ENCODE assay signal across 12 cellular contexts in the genomic region with DNA sequence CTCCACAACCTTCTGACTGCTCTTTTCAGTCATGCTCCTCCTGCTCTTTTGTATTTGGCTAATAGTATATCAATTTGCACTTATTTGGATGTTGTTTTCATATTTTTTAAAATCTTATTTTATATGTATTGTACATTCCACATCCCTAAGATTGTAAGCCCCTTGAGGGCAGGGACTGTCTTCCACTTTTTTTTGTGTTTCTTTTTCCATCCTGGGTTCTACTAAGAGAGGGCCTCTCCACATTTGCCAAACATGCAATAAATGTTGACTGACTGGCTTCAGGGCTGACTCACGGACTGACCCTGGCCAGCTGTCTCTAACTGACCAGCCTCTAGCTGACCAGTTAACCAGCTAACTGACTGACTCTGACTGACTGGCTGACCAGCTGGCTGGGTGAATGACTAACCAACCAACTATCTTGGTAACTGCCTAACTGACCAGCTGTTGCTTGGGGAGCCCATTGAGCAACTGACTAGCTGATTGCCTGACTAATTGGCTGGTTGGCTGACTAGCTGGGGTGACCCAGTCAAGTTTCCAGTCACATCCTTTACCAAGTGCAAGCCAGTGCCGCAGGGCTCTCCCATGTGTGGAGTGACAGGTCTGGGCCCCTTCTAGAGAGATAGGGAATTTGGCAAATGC. TPM values are rescaled to one million over a fixed set of nuclear protein-coding genes. Genes with fewer than 3 reads are reported as not detected.
DNase-seq lines count a peak whose midpoint lies in the region; ATAC-seq and TF ChIP-seq lines count a peak whose summit lies in the region.
"Had no signal": no experiment of that assay in that cellular context is flagged by ENCODE, and none has a peak within 500 bp of the region (broad histone marks: within the 10 kb centered on the region; RNA-seq: fewer than 3 reads in every experiment).

No MANE protein-coding gene starts in this region.

- no peak for ATAC-seq in left ventricle myocardium superior
- no peak for ATAC-seq in HG03565 (IDR thresholded peaks at IDR 0.05; ENCODE audit: unreplicated experiment)
- ATAC-seq in natural killer cell = no peak

- H3K27me3 Mint-ChIP-seq in nephron (ENCODE audit: low read depth) (no peaks in the 10 kb centered on the region), natural killer cell (ENCODE audit: low read depth in 2 of 2) (peaks cover 0 to 17% of the 10 kb centered on the region in 2 donors)

- H3K27me3 ChIP-seq in right atrium auricular region (no peaks in the 10 kb centered on the region), colonic mucosa (no peaks in the 10 kb centered on the region), vagina (no peaks in the 10 kb centered on the region)

- H3K4me1 ChIP-seq in right atrium auricular region = peaks cover 0 to 66% of the 10 kb centered on the region in 2 donors
- H3K4me1 ChIP-seq in colonic mucosa = peaks cover 8% of the 10 kb centered on the region
- peaks cover 77% of the 10 kb centered on the region for H3K4me1 ChIP-seq in vagina

- peak overlapping the region; percentile 54 to 98 (median 95) for H3K27ac Mint-ChIP-seq in nephron
- no peak overlapping the region for H3K27ac Mint-ChIP-seq in natural killer cell

- no peak overlapping the region for H3K4me3 Mint-ChIP-seq in nephron
- no peak overlapping the region for H3K4me3 Mint-ChIP-seq in natural killer cell

- no peak overlapping the region for H3K9ac ChIP-seq in colonic mucosa (ENCODE audit: low read depth in 2 of 2, low read length in 2 of 2)

- DNase-seq in right atrium auricular region (ENCODE audit: low spot score) = no peak
- DNase-seq in left ventricle myocardium superior = no peak
- peak; percentile 18 for DNase-seq in colonic mucosa
- peak in 1 of 2 donors; percentile 87 for DNase-seq in vagina (ENCODE audit: extremely low spot score in 2 of 2)
- DNase-seq in natural killer cell = no peak
- no peak for DNase-seq in NCI-H82 treated with DMSO at 0.1 percent for 48 hours (lab: John Stamatoyannopoulos, UW; ENCODE audit: unreplicated experiment)
- DNase-seq: activated CD4-positive, CD25-positive, alpha-beta regulatory T cell; activated naive CD4-positive, alpha-beta T cell treated with Interleukin-2 at 50 U/mL for 16 hours; NCI-H2081; stimulated activated CD4-positive, alpha-beta T cell treated with anti-CD3 and anti-CD28 coated beads, Interleukin-15, amount 100 ng/mL, for 24 hours had no signal

- H3K4me3 ChIP-seq in right atrium auricular region = no peak overlapping the region
- H3K4me3 ChIP-seq in colonic mucosa = no peak overlapping the region
- no peak overlapping the region for H3K4me3 ChIP-seq in vagina

- intact Hi-C loops in left ventricle myocardium superior (cut with micrococcal nuclease) = no loop called here
- intact Hi-C loops in colonic mucosa (cut with DNase I) = loop anchor here (5.0 kb wide), 1 partner anchor 51 kb away; no protein-coding TSS in a partner anchor
- intact Hi-C loops in vagina (cut with DNase I) = no loop called here
- intact Hi-C loops in natural killer cell (cut with micrococcal nuclease) = no loop called here

- TF ChIP-seq POLR2A in vagina (IDR thresholded peaks at IDR 0.05) = no peak

- no peaks in the 10 kb centered on the region for H3K9me3 ChIP-seq in right atrium auricular region
- no peaks in the 10 kb centered on the region for H3K9me3 ChIP-seq in colonic mucosa
- no peaks in the 10 kb centered on the region for H3K9me3 ChIP-seq in vagina

- H3K36me3 Mint-ChIP-seq in nephron (ENCODE audit: low read depth) = peaks cover 35% of the 10 kb centered on the region
- H3K36me3 Mint-ChIP-seq in natural killer cell = no peaks in the 10 kb centered on the region

- TF ChIP-seq CTCF in right atrium auricular region (IDR thresholded peaks at IDR 0.05) = no peak
- no peak for TF ChIP-seq CTCF in colonic mucosa (IDR thresholded peaks at IDR 0.05)
- no peak for TF ChIP-seq CTCF in nephron (IDR thresholded peaks at IDR 0.05; ENCODE audit: unreplicated experiment in 3 of 3)
- no peak for TF ChIP-seq CTCF in vagina (IDR thresholded peaks at IDR 0.05)
- TF ChIP-seq CTCF in natural killer cell (IDR thresholded peaks at IDR 0.05) = no peak

- peaks cover 60% of the 10 kb centered on the region for H3K4me1 Mint-ChIP-seq in nephron
- no peaks in the 10 kb centered on the region for H3K4me1 Mint-ChIP-seq in natural killer cell

- H3K9me3 Mint-ChIP-seq in nephron = no peaks in the 10 kb centered on the region
- no peaks in the 10 kb centered on the region for H3K9me3 Mint-ChIP-seq in natural killer cell

- H3K27ac ChIP-seq in right atrium auricular region (peak overlapping the region; percentile 72 to 74), colonic mucosa (peak overlapping the region; percentile 36), vagina (peak overlapping the region; percentile 82)

- H3K36me3 ChIP-seq in right atrium auricular region = peaks cover 63% of the 10 kb centered on the region
- H3K36me3 ChIP-seq in colonic mucosa = no peaks in the 10 kb centered on the region
- H3K36me3 ChIP-seq in vagina = peaks cover 0 to 63% of the 10 kb centered on the region in 2 donors

RNA-seq across cellular contexts. Expression of gene CSF1, which starts 16.1 kb away (rescaled TPM):
- total RNA-seq in right atrium auricular region = 10 to 100 TPM; 31.4 to 48.4 TPM
- total RNA-seq in left ventricle myocardium superior = 14.9 TPM
- 10 to 100 TPM; 14.1 to 18.1 TPM for total RNA-seq in colonic mucosa
- total RNA-seq in vagina = 159 TPM
- total RNA-seq in natural killer cell = 10 to 100 TPM in 1 of 3 donors, 1 to 10 TPM in 2; 2.1 to 57.9 (median 3.7) TPM

RNA-seq across cellular contexts. Expression of gene AHCYL1, which starts 57.8 kb away (rescaled TPM):
- total RNA-seq in right atrium auricular region (10 to 100 TPM; 28.7 to 36.9 TPM), left ventricle myocardium superior (43.8 TPM), colonic mucosa (100 to 1,000 TPM; 108 to 115 TPM), vagina (75.6 TPM), natural killer cell (10 to 100 TPM; 23.3 to 30.0 (median 29.1) TPM)

Comparison
In these comparisons a context has a peak if more than half of its experiments do, and no peak if none do; other contexts are left out.
1. H3K27ac Mint-ChIP-seq: peak in nephron (3 of 3); none in natural killer cell (0 of 2).
2. Peak in every context shown above with its lines, with median percentiles within 50 percentile points of each other: H3K27ac ChIP-seq.